In genomic region chr2:65432227-65433190, GRCh38 we compare ENCODE assay signal across 8 cellular contexts. TPM values are rescaled to one million over a fixed set of nuclear protein-coding genes. Genes with fewer than 3 reads are reported as not detected.
DNase-seq lines count a peak whose midpoint lies in the region; ATAC-seq and TF ChIP-seq lines count a peak whose summit lies in the region.

Gene SPRED2 (minus strand): TSS chr2:65432599. CDS start chr2:65431987, 612 bp downstream.

- H3K27ac ChIP-seq in A673 (ENCODE audit: low read depth, low read length, poor library complexity, severe bottlenecking), result peak within 1 kb of the TSS; percentile 96

- peaks cover 29% of the 10 kb centered on the region for H3K36me3 Mint-ChIP-seq in dendritic cell treated with granulocyte-macrophage colony-stimulating factor and Interleukin-4, amounts not matched to agents 40 ng/mL and 50 ng/mL, for 4 days (ENCODE audit: low read depth)

- TF ChIP-seq CTCF in A673 (conservative IDR thresholded peaks at IDR 0.05; ENCODE audit: low read depth, low read length), result no peak

- H3K27ac Mint-ChIP-seq in dendritic cell treated with granulocyte-macrophage colony-stimulating factor and Interleukin-4, amounts not matched to agents 40 ng/mL and 50 ng/mL, for 4 days, result peak within 1 kb of the TSS; percentile 87

- peak; percentile 99 for DNase-seq in A673 (ENCODE audit: low spot score)
- DNase-seq in NCI-H524 (lab: John Stamatoyannopoulos, UW), result peak; percentile 75 to 86
- DNase-seq in activated CD4-positive, alpha-beta T cell treated with anti-CD3 and anti-CD28 coated beads for 48 hours, result peak; percentile 84
- DNase-seq in left lobe of liver (ENCODE audit: low spot score), result peak; percentile 95
- DNase-seq in stimulated activated CD4-positive, alpha-beta T cell treated with anti-CD3 and anti-CD28 coated beads, Interleukin-2, amount 100 ng/mL, for 24 hours, result peak; percentile 71 to 75

- H3K27me3 Mint-ChIP-seq in dendritic cell treated with granulocyte-macrophage colony-stimulating factor and Interleukin-4, amounts not matched to agents 40 ng/mL and 50 ng/mL, for 4 days, result peaks cover 44% of the 10 kb centered on the region

- H3K9me3 Mint-ChIP-seq in dendritic cell treated with granulocyte-macrophage colony-stimulating factor and Interleukin-4, amounts not matched to agents 40 ng/mL and 50 ng/mL, for 4 days, result no peaks in the 10 kb centered on the region

- POLR2A ChIA-PET in A673 (lab: Charles Lee; ENCODE audit: low non-redundant PET), result interaction anchor here (0.6 to 0.7 kb wide), 3 partner anchors 12 to 780 kb away, joined by 3 to 6 read pairs (median 3); no protein-coding TSS in a partner anchor

- peaks cover 20% of the 10 kb centered on the region for H3K4me1 ChIP-seq in A673 (ENCODE audit: insufficient read depth, low read length, poor library complexity, severe bottlenecking)

- no peaks in the 10 kb centered on the region for H3K9me3 ChIP-seq in A673 (ENCODE audit: low read depth, low read length, poor library complexity, severe bottlenecking)

- CTCF ChIA-PET in A673 (lab: Charles Lee), result no interaction called here

- ATAC-seq in GM18870 (IDR thresholded peaks at IDR 0.05; ENCODE audit: unreplicated experiment), result peak; percentile 28
- peak; percentile 36 for ATAC-seq in HG03439 (IDR thresholded peaks at IDR 0.05; ENCODE audit: unreplicated experiment)
- peak; percentile 68 for ATAC-seq in left lobe of liver

- intact Hi-C loops in A673 (cut with micrococcal nuclease; ENCODE audit: unreplicated experiment), result loop anchor here (5.0 kb wide), 2 partner anchors 65 to 80 kb away; no protein-coding TSS in a partner anchor
- intact Hi-C loops in dendritic cell treated with granulocyte-macrophage colony-stimulating factor and Interleukin-4, amounts not matched to agents 40 ng/mL and 50 ng/mL, for 4 days (cut with micrococcal nuclease), result loop anchor here (5.0 kb wide), 1 partner anchor 155 kb away; no protein-coding TSS in a partner anchor

- no peaks in the 10 kb centered on the region for H3K27me3 ChIP-seq in A673 (replicated peaks; ENCODE audit: insufficient read depth, low read depth, low read length, poor library complexity)

- H3K4me1 Mint-ChIP-seq in dendritic cell treated with granulocyte-macrophage colony-stimulating factor and Interleukin-4, amounts not matched to agents 40 ng/mL and 50 ng/mL, for 4 days (ENCODE audit: low read depth), result peaks cover 21% of the 10 kb centered on the region

- peak within 1 kb of the TSS; percentile 97 for H3K4me3 ChIP-seq in A673 (ENCODE audit: low read depth, low read length, poor library complexity, severe bottlenecking)

- no peaks in the 10 kb centered on the region for H3K36me3 ChIP-seq in A673 (ENCODE audit: insufficient read depth, low read length, poor library complexity, severe bottlenecking)

- BruUV-seq in A673 (replicated peaks; lab: Mats Ljungman, UMichigan), result no TSS peak

- peak within 1 kb of the TSS; percentile 87 for H3K4me3 Mint-ChIP-seq in dendritic cell treated with granulocyte-macrophage colony-stimulating factor and Interleukin-4, amounts not matched to agents 40 ng/mL and 50 ng/mL, for 4 days

RNA-seq across cellular contexts. Expression of gene SPRED2, which starts in this region (rescaled TPM):
- total RNA-seq in A673 (2021), result 79.4 and 81.0 TPM in 2 replicates
- total RNA-seq in left lobe of liver, result 17.3 TPM

Comparison
In these comparisons a context has a peak if more than half of its experiments do, and no peak if none do; other contexts are left out.
1. Peak in every context shown above with its lines: DNase-seq, ATAC-seq, H3K4me3 ChIP-seq and H3K27ac ChIP-seq.